In genomic region chr17:40067710-40068109, GRCh38 we compare ENCODE assay signal across 12 cellular contexts. TPM values are rescaled to one million over a fixed set of nuclear protein-coding genes. Genes with fewer than 3 reads are reported as not detected.
DNase-seq lines count a peak whose midpoint lies in the region; ATAC-seq and TF ChIP-seq lines count a peak whose summit lies in the region.
"Had no signal": no experiment of that assay in that cellular context is flagged by ENCODE, and none has a peak within 500 bp of the region (broad histone marks: within the 10 kb centered on the region; RNA-seq: fewer than 3 reads in every experiment).

No MANE protein-coding gene starts in this region.

- ATAC-seq in body of pancreas (no peak), GM21576 (IDR thresholded peaks at IDR 0.05; ENCODE audit: unreplicated experiment) (no peak), HG03469 (IDR thresholded peaks at IDR 0.05; ENCODE audit: unreplicated experiment) (no peak)
- ATAC-seq in naive thymus-derived CD8-positive, alpha-beta T cell, result no peak

- POLR2A ChIA-PET in MCF 10A (lab: Yijun Ruan, JAX), result interaction anchor here (0.6 to 7.9 kb wide), 6 partner anchors 13 to 71 kb away, joined by 3 to 99 read pairs (median 7); partner anchors contain the start of genes MED24 and NR1D1
- POLR2A ChIA-PET in naive thymus-derived CD8-positive, alpha-beta T cell (lab: Charles Lee), result interaction anchor here (0.6 to 17.1 kb wide), 5 partner anchors 21 to 151 kb away, joined by 3 to 260 read pairs (median 5); partner anchors contain the start of genes NR1D1 and WIPF2

- peak overlapping the region; percentile 80 for H3K27ac Mint-ChIP-seq in MCF 10A (ENCODE audit: low read depth, unreplicated experiment)
- peak overlapping the region; percentile 93 to 97 (median 95) for H3K27ac Mint-ChIP-seq in naive thymus-derived CD8-positive, alpha-beta T cell

- no peaks in the 10 kb centered on the region for H3K27me3 Mint-ChIP-seq in MCF 10A (ENCODE audit: insufficient read depth, unreplicated experiment)
- no peaks in the 10 kb centered on the region for H3K27me3 Mint-ChIP-seq in naive thymus-derived CD8-positive, alpha-beta T cell

- H3K79me2 ChIP-seq in mammary epithelial cell (ENCODE audit: insufficient read depth, low read length), result peaks cover 7% of the 10 kb centered on the region

- H3K27me3 ChIP-seq in mammary epithelial cell (ENCODE audit: insufficient read depth, low read length) (no peaks in the 10 kb centered on the region), body of pancreas (no peaks in the 10 kb centered on the region), tibial nerve (no peaks in the 10 kb centered on the region), BE2C (no peaks in the 10 kb centered on the region)

- H3K27ac ChIP-seq in mammary epithelial cell (ENCODE audit: insufficient read depth, low read depth, low read length) (no peak overlapping the region), body of pancreas (peak overlapping the region; percentile 90 to 98 (median 98)), tibial nerve (peak overlapping the region; percentile 94 to 98 (median 96))

- H3K36me3 Mint-ChIP-seq in MCF 10A (ENCODE audit: insufficient read depth, unreplicated experiment), result no peaks in the 10 kb centered on the region
- H3K36me3 Mint-ChIP-seq in naive thymus-derived CD8-positive, alpha-beta T cell, result no peaks in the 10 kb centered on the region

- H2AFZ ChIP-seq in mammary epithelial cell (ENCODE audit: low read depth, low read length), result no peak overlapping the region

- H3K4me1 ChIP-seq in mammary epithelial cell (ENCODE audit: insufficient read depth, low read length), result peaks cover 60% of the 10 kb centered on the region
- peaks cover 83% of the 10 kb centered on the region for H3K4me1 ChIP-seq in body of pancreas
- peaks cover 7 to 89% (median 84%) of the 10 kb centered on the region in 4 donors for H3K4me1 ChIP-seq in tibial nerve
- peaks cover 53% of the 10 kb centered on the region for H3K4me1 ChIP-seq in BE2C

- H3K4me1 Mint-ChIP-seq in MCF 10A (ENCODE audit: insufficient read depth, unreplicated experiment), result peaks cover 73% of the 10 kb centered on the region
- H3K4me1 Mint-ChIP-seq in naive thymus-derived CD8-positive, alpha-beta T cell, result peaks cover 60 to 94% (median 86%) of the 10 kb centered on the region in 4 donors

- in situ Hi-C loops in mammary epithelial cell (cut with MboI; ENCODE audit: low sequenced_read_pairs in 2 of 2), result no loop called here

- no TSS peak for BruUV-seq in MCF 10A (replicated peaks; lab: Mats Ljungman, UMichigan)
- no TSS peak for BruUV-seq in mammary epithelial cell (replicated peaks; lab: Mats Ljungman, UMichigan)

- H3K36me3 ChIP-seq in mammary epithelial cell (ENCODE audit: insufficient read depth, low read length), result no peaks in the 10 kb centered on the region
- H3K36me3 ChIP-seq in body of pancreas (replicated peaks in 1 of 2; ENCODE audit: insufficient read depth in 1 of 2, low read depth in 2 of 2), result no peaks in the 10 kb centered on the region
- peaks cover 0 to 3% (median 0%) of the 10 kb centered on the region in 3 donors for H3K36me3 ChIP-seq in tibial nerve
- no peaks in the 10 kb centered on the region; the same call in 1 of the 2 replicates for H3K36me3 ChIP-seq in BE2C

- dilution Hi-C loops in mammary epithelial cell (cut with HindIII; ENCODE audit: low sequenced_read_pairs), result no loop called here

- H3K9me3 Mint-ChIP-seq in MCF 10A (ENCODE audit: unreplicated experiment), result no peaks in the 10 kb centered on the region
- no peaks in the 10 kb centered on the region for H3K9me3 Mint-ChIP-seq in naive thymus-derived CD8-positive, alpha-beta T cell
- H3K9me3 Mint-ChIP-seq: neural crest cell had no signal

- TF ChIP-seq EP300 in tibial nerve (IDR thresholded peaks at IDR 0.05), result no peak

- H3K9ac ChIP-seq in mammary epithelial cell (ENCODE audit: insufficient read depth, low read length), result no peak overlapping the region

- H3K4me3 Mint-ChIP-seq in MCF 10A (ENCODE audit: unreplicated experiment), result no peak overlapping the region
- peak overlapping the region; percentile 78 to 94 (median 90) for H3K4me3 Mint-ChIP-seq in naive thymus-derived CD8-positive, alpha-beta T cell

- H3K9me3 ChIP-seq in mammary epithelial cell (replicated peaks; ENCODE audit: insufficient read depth, low read length) (no peaks in the 10 kb centered on the region), body of pancreas (no peaks in the 10 kb centered on the region), tibial nerve (no peaks in the 10 kb centered on the region), BE2C (no peaks in the 10 kb centered on the region)

- intact Hi-C loops in MCF 10A (cut with micrococcal nuclease), result no loop called here
- intact Hi-C loops in mammary epithelial cell (cut with micrococcal nuclease), result no loop called here
- intact Hi-C loops in body of pancreas (cut with DNase I), result no loop called here

- CTCF ChIA-PET in MCF 10A (lab: Yijun Ruan, JAX) (interaction anchor here (1.2 to 12.2 kb wide), 5 partner anchors 7 to 45 kb away, joined by 3 to 131 read pairs (median 25); no protein-coding TSS in a partner anchor), mammary epithelial cell (lab: Charles Lee; ENCODE audit: low non-redundant PET) (no interaction called here)

- no peak for TF ChIP-seq POLR2A in body of pancreas (IDR thresholded peaks at IDR 0.05)
- TF ChIP-seq POLR2A in tibial nerve (IDR thresholded peaks at IDR 0.05), result no peak

- no peak overlapping the region for H3K4me2 ChIP-seq in mammary epithelial cell (ENCODE audit: insufficient read depth, low read depth, low read length)

- no peaks in the 10 kb centered on the region for H4K20me1 ChIP-seq in mammary epithelial cell (ENCODE audit: insufficient read depth, low read length)

- H3K4me3 ChIP-seq in mammary epithelial cell (replicated peaks in 1 of 3; ENCODE audit: insufficient read depth in 1 of 3, low read depth in 2 of 3, low read length in 3 of 3), result no peak overlapping the region
- H3K4me3 ChIP-seq in body of pancreas, result no peak overlapping the region
- peak overlapping the region in 1 of 4 donors; percentile 15 for H3K4me3 ChIP-seq in tibial nerve
- H3K4me3 ChIP-seq in BE2C (ENCODE audit: low read depth, low read length), result no peak overlapping the region

- no peak for DNase-seq in MCF 10A (ENCODE audit: unreplicated experiment)
- no peak for DNase-seq in mammary epithelial cell
- no peak for DNase-seq in body of pancreas
- no peak for DNase-seq in naive thymus-derived CD8-positive, alpha-beta T cell
- no peak for DNase-seq in tibial nerve (ENCODE audit: low spot score in 2 of 2)
- DNase-seq in BE2C, result no peak
- DNase-seq: NCI-H345, T-helper 9 cell had no signal

- no peak for TF ChIP-seq CTCF in MCF 10A (IDR thresholded peaks at IDR 0.05; ENCODE audit: unreplicated experiment)
- no peak for TF ChIP-seq CTCF in mammary epithelial cell (conservative IDR thresholded peaks at IDR 0.05 in 1 of 2, IDR thresholded peaks at IDR 0.05 in 1 of 2; ENCODE audit: extremely low read depth in 1 of 2, insufficient read depth in 1 of 2, low read depth in 1 of 2, low read length in 2 of 2)
- no peak for TF ChIP-seq CTCF in body of pancreas (IDR thresholded peaks at IDR 0.05)
- TF ChIP-seq CTCF in tibial nerve (IDR thresholded peaks at IDR 0.05), result no peak
- TF ChIP-seq CTCF in BE2C (IDR thresholded peaks at IDR 0.05; ENCODE audit: low read depth, low read length), result no peak

- 100% methylated on average over 7 of the region's 7 CpGs for WGBS in mammary epithelial cell (ENCODE audit: low coverage, missing lambda C conversion rate)
- WGBS in body of pancreas, 2 donors, result 98% methylated on average over 7 of the region's 7 CpGs
- 87 to 90% methylated on average over 7 of the region's 7 CpGs for WGBS in tibial nerve, 2 donors

RNA-seq across cellular contexts. Expression of gene THRA, which starts 4.9 kb away (rescaled TPM):
- 5.5 and 6.4 TPM in 2 replicates for total RNA-seq in MCF 10A (2022)
- total RNA-seq in mammary epithelial cell, result 10 to 100 TPM; 10.8 to 11.7 TPM
- 10.0 TPM for polyA plus RNA-seq in mammary epithelial cell
- 33.1 TPM for polyA minus RNA-seq in mammary epithelial cell
- total RNA-seq in body of pancreas, result 10 to 100 TPM; 37.9 to 61.6 TPM
- 10 to 100 TPM; 53.6 to 54.2 TPM for total RNA-seq in naive thymus-derived CD8-positive, alpha-beta T cell
- 10 to 100 TPM; 11.3 to 23.3 (median 22.2) TPM for polyA plus RNA-seq in naive thymus-derived CD8-positive, alpha-beta T cell
- total RNA-seq in tibial nerve, result 10 to 100 TPM; 65.4 to 86.1 (median 78.4) TPM
- 233 TPM for polyA plus RNA-seq in BE2C (2012; ENCODE audit: insufficient read depth, insufficient read length, low read depth)

RNA-seq across cellular contexts. Expression of gene MED24, which starts 13.5 kb away (rescaled TPM):
- 66.6 and 88.5 TPM in 2 replicates for total RNA-seq in MCF 10A (2022)
- 10 to 100 TPM; 59.3 to 85.6 TPM for total RNA-seq in mammary epithelial cell
- polyA plus RNA-seq in mammary epithelial cell, result 91.2 TPM
- polyA minus RNA-seq in mammary epithelial cell, result 116 TPM
- total RNA-seq in body of pancreas, result 10 to 100 TPM; 34.9 to 38.7 TPM
- total RNA-seq in naive thymus-derived CD8-positive, alpha-beta T cell, result 100 to 1,000 TPM; 104 TPM
- polyA plus RNA-seq in naive thymus-derived CD8-positive, alpha-beta T cell, result 10 to 100 TPM; 37.3 to 67.7 (median 42.1) TPM
- 100 to 1,000 TPM in 2 of 4 donors, 10 to 100 TPM in 2; 55.1 to 146 (median 84.6) TPM for total RNA-seq in tibial nerve
- 173 TPM for polyA plus RNA-seq in BE2C (2012; ENCODE audit: insufficient read depth, insufficient read length, low read depth)

RNA-seq across cellular contexts. Expression of gene NR1D1, which starts 32.7 kb away (rescaled TPM):
- total RNA-seq in MCF 10A (2022), result 7.5 and 8.8 TPM in 2 replicates
- 10 to 100 TPM in 1 of 2 donors, 1 to 10 TPM in 1; 2.0 to 25.9 TPM for total RNA-seq in mammary epithelial cell
- polyA plus RNA-seq in mammary epithelial cell, result 7.9 TPM
- 41.0 TPM for polyA minus RNA-seq in mammary epithelial cell
- total RNA-seq in body of pancreas, result 1 to 10 TPM; 2.3 to 5.9 TPM
- 10 to 100 TPM; 18.2 to 19.2 TPM for total RNA-seq in naive thymus-derived CD8-positive, alpha-beta T cell
- polyA plus RNA-seq in naive thymus-derived CD8-positive, alpha-beta T cell, result 1 to 10 TPM; 3.9 to 9.9 (median 6.4) TPM
- 10 to 100 TPM; 16.8 to 48.2 (median 21.0) TPM for total RNA-seq in tibial nerve
- polyA plus RNA-seq in BE2C (2012; ENCODE audit: insufficient read depth, insufficient read length, low read depth), result 24.5 TPM

RNA-seq across cellular contexts. Expression of gene CSF3, which starts 52.5 kb away (rescaled TPM):
- total RNA-seq in MCF 10A (2022) (9.6 and 17.1 TPM in 2 replicates), mammary epithelial cell (1 to 10 TPM in 1 of 2 donors, not detected in 1; 8.2 TPM), body of pancreas (1 to 10 TPM in 1 of 2 donors, under 1 TPM in 1; 0.78 to 1.6 TPM), tibial nerve (1 to 10 TPM in 1 of 4 donors, under 1 TPM in 1, not detected in 2; 0.59 to 2.1 TPM)
- polyA plus RNA-seq in mammary epithelial cell, result 5.1 TPM
- not detected for polyA minus RNA-seq in mammary epithelial cell
- total RNA-seq in naive thymus-derived CD8-positive, alpha-beta T cell, result not detected
- polyA plus RNA-seq in naive thymus-derived CD8-positive, alpha-beta T cell, result not detected
- polyA plus RNA-seq in BE2C (2012; ENCODE audit: insufficient read depth, insufficient read length, low read depth), result not detected
- total RNA-seq: neural crest cell had no signal
- polyA plus RNA-seq: BJ had no signal

RNA-seq across cellular contexts. Expression of gene MSL1, which starts 54.1 kb away (rescaled TPM):
- total RNA-seq in MCF 10A (2022) (59.8 and 62.2 TPM in 2 replicates), mammary epithelial cell (10 to 100 TPM; 36.8 to 72.1 TPM), body of pancreas (100 to 1,000 TPM in 1 of 2 donors, 10 to 100 TPM in 1; 75.5 to 157 TPM), tibial nerve (100 to 1,000 TPM in 3 of 4 donors, 10 to 100 TPM in 1; 78.0 to 113 (median 107) TPM)
- 41.3 TPM for polyA plus RNA-seq in mammary epithelial cell
- 53.9 TPM for polyA minus RNA-seq in mammary epithelial cell
- total RNA-seq in naive thymus-derived CD8-positive, alpha-beta T cell, result 100 to 1,000 TPM; 132 to 135 TPM
- 10 to 100 TPM in 1 of 3 donors, 1 to 10 TPM in 2; 6.8 to 12.8 (median 9.2) TPM for polyA plus RNA-seq in naive thymus-derived CD8-positive, alpha-beta T cell
- 119 TPM for polyA plus RNA-seq in BE2C (2012; ENCODE audit: insufficient read depth, insufficient read length, low read depth)
